ENCODE assay signal across 11 cellular contexts in the genomic region with DNA sequence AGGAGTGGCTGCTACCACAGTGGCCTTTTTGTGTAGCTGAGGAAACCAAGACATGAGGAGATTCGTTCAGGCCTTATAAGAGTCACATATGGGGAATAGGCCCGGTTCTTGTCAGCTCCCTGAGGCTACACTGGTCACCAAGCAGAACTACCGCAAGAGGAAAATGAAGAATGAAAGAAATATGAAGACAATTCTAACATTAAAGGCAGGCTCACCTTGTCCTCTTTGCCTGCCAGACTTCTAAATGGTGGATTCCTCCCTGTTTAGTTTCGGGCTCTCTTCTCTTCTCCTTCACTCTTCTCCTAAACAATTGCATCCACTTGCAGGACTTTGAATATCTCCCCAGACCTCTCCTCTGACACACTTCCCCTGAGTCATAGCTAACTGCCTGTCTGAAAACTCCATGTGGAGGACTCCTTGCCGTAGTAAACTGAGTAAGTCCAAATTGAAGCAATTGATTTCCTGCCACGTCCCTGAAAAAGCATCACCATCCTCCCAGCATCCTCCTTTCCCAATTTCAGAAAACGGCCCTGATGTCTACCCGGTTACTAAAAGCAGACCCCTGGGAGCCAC. TPM values are rescaled to one million over a fixed set of nuclear protein-coding genes. Genes with fewer than 3 reads are reported as not detected.
DNase-seq lines count a peak whose midpoint lies in the region; ATAC-seq and TF ChIP-seq lines count a peak whose summit lies in the region.
"Had no signal": no experiment of that assay in that cellular context is flagged by ENCODE, and none has a peak within 500 bp of the region (broad histone marks: within the 10 kb centered on the region; RNA-seq: fewer than 3 reads in every experiment).

No MANE protein-coding gene starts in this region.

- TF ChIP-seq CTCF in AG09309 (IDR thresholded peaks at IDR 0.05; ENCODE audit: control insufficient read depth, insufficient read depth, low read depth, low read length, missing control alignments), result no peak
- no peak for TF ChIP-seq CTCF in KMS-11 (conservative IDR thresholded peaks at IDR 0.05; ENCODE audit: low read depth, low read length)
- no peak for TF ChIP-seq CTCF in astrocyte of the spinal cord (IDR thresholded peaks at IDR 0.05; ENCODE audit: low read depth, low read length)
- TF ChIP-seq CTCF in endothelial cell (IDR thresholded peaks at IDR 0.05; ENCODE audit: unreplicated experiment), result no peak

- H3K9ac ChIP-seq in KMS-11, result no peak overlapping the region

- DNase-seq in AG09309 (ENCODE audit: low read depth) (peak; percentile 76), astrocyte of the spinal cord (ENCODE audit: low read depth, low spot score) (peak; percentile 86), kidney glomerular epithelial cell (lab: John Stamatoyannopoulos, UW) (peak; percentile 24), NAMALWA (ENCODE audit: low spot score) (no peak), NCI-H345 (lab: John Stamatoyannopoulos, UW) (no peak), endothelial cell (ENCODE audit: low spot score) (no peak)
- DNase-seq: activated T-cell treated with anti-CD3 and anti-CD28 coated beads, Interleukin-2, amount 50 U/mL, for 4 hours had no signal

- in situ Hi-C loops in astrocyte of the spinal cord (cut with HindIII; ENCODE audit: low sequenced_read_pairs), result no loop called here

- ATAC-seq in GM18870 (IDR thresholded peaks at IDR 0.05; ENCODE audit: unreplicated experiment), result no peak

- H3K4me3 ChIP-seq in AG09309 (ENCODE audit: control insufficient read depth, low read depth, low read length) (peak overlapping the region; percentile 48), KMS-11 (IDR thresholded peaks at IDR 0.05; ENCODE audit: insufficient read depth, low read depth, low read length) (no peak overlapping the region), astrocyte of the spinal cord (ENCODE audit: low read depth, low read length) (peak overlapping the region; percentile 4)
- H3K4me3 ChIP-seq: ascending aorta had no signal

- H4K20me1 ChIP-seq in KMS-11 (ENCODE audit: insufficient read depth), result no peaks in the 10 kb centered on the region

- H3K36me3 Mint-ChIP-seq in endothelial cell (ENCODE audit: low read depth, unreplicated experiment), result no peaks in the 10 kb centered on the region
- H3K36me3 Mint-ChIP-seq: CD14-positive monocyte had no signal

- H3K4me3 Mint-ChIP-seq in endothelial cell (ENCODE audit: unreplicated experiment), result no peak overlapping the region
- H3K4me3 Mint-ChIP-seq: activated T-cell treated with anti-CD3 and anti-CD28 coated beads, Interleukin-2, amount 50 U/mL, for 4 hours; CD14-positive monocyte had no signal

- H3K9me3 Mint-ChIP-seq in endothelial cell (ENCODE audit: unreplicated experiment), result no peaks in the 10 kb centered on the region
- H3K9me3 Mint-ChIP-seq: activated T-cell treated with anti-CD3 and anti-CD28 coated beads, Interleukin-2, amount 50 U/mL, for 4 hours had no signal

- H3K27me3 Mint-ChIP-seq in endothelial cell (ENCODE audit: unreplicated experiment), result peaks cover 2% of the 10 kb centered on the region

- no peaks in the 10 kb centered on the region for H3K36me3 ChIP-seq in KMS-11 (ENCODE audit: insufficient read depth)
- H3K36me3 ChIP-seq: ascending aorta had no signal

- no peak overlapping the region for H3K4me2 ChIP-seq in KMS-11

- no peak overlapping the region for H3K27ac Mint-ChIP-seq in endothelial cell (ENCODE audit: unreplicated experiment)
- H3K27ac Mint-ChIP-seq: CD14-positive monocyte had no signal

- peaks cover 15% of the 10 kb centered on the region for H3K4me1 Mint-ChIP-seq in endothelial cell (ENCODE audit: unreplicated experiment)
- H3K4me1 Mint-ChIP-seq: CD14-positive monocyte had no signal

- no peaks in the 10 kb centered on the region for H3K4me1 ChIP-seq in KMS-11 (ENCODE audit: low read depth, poor library complexity, severe bottlenecking)

- H3K27ac ChIP-seq in KMS-11, result no peak overlapping the region
- H3K27ac ChIP-seq: ascending aorta had no signal

- H3K27me3 ChIP-seq in KMS-11 (ENCODE audit: insufficient read depth, low read depth), result no peaks in the 10 kb centered on the region
- H3K27me3 ChIP-seq: ascending aorta had no signal

- H3K79me2 ChIP-seq in KMS-11 (ENCODE audit: insufficient read depth, low read depth), result no peaks in the 10 kb centered on the region

- H2AFZ ChIP-seq in KMS-11 (ENCODE audit: low read depth), result 0 out of 2 replicates have a peak overlapping the region, but pooled peaks have one; percentile 11

RNA-seq across cellular contexts. Expression of a gene that starts 30.2 kb away (rescaled TPM):
- total RNA-seq in endothelial cell (ENCODE audit: unreplicated experiment), result 10.3 TPM

Comparison
In these comparisons a context has a peak if more than half of its experiments do, and no peak if none do; other contexts are left out.
1. DNase-seq: peak in AG09309 (single experiment), astrocyte of the spinal cord (single experiment) and kidney glomerular epithelial cell (single experiment); none in NAMALWA (single experiment), NCI-H345 (single experiment) and endothelial cell (single experiment).